In genomic region chr20:62354031-62354808, GRCh38 we compare ENCODE assay signal across 17 cellular contexts. TPM values are rescaled to one million over a fixed set of nuclear protein-coding genes. Genes with fewer than 3 reads are reported as not detected.
A peak's percentile ranks its signal among the peaks of the same experiment; 100 is the strongest.
DNase-seq lines count a peak whose midpoint lies in the region; ATAC-seq and TF ChIP-seq lines count a peak whose summit lies in the region.
"Had no signal": no experiment of that assay in that cellular context is flagged by ENCODE, and none has a peak within 500 bp of the region (broad histone marks: within the 10 kb centered on the region; RNA-seq: fewer than 3 reads in every experiment).

No MANE protein-coding gene starts in this region.

- no peak for ATAC-seq in upper lobe of right lung
- ATAC-seq: GM12878 had no signal

- H3K36me3 ChIP-seq in mesenchymal stem cell (ENCODE audit: control insufficient read depth in 1 of 2, insufficient read depth in 2 of 2, low read depth in 1 of 2, low read length in 2 of 2) (peaks cover 9 to 89% of the 10 kb centered on the region in 2 experiments), upper lobe of right lung (peaks cover 11% of the 10 kb centered on the region)
- H3K36me3 ChIP-seq: ovary had no signal

- H2AFZ ChIP-seq in mesenchymal stem cell (ENCODE audit: low read depth, low read length) = no peak overlapping the region

- H2BK12ac ChIP-seq in mesenchymal stem cell (ENCODE audit: low read length in 2 of 2) = no peak overlapping the region

- peaks cover 19% of the 10 kb centered on the region for H3K79me1 ChIP-seq in mesenchymal stem cell (replicated peaks; ENCODE audit: low read length, poor library complexity, severe bottlenecking)

- H3K4ac ChIP-seq in mesenchymal stem cell (ENCODE audit: low read depth in 1 of 2, low read length in 2 of 2) = no peak overlapping the region

- peak overlapping the region in 1 of 2 experiments; percentile 7 for H3K14ac ChIP-seq in mesenchymal stem cell (ENCODE audit: low read length in 2 of 2)

- no peak overlapping the region for H2BK15ac ChIP-seq in mesenchymal stem cell (ENCODE audit: low read depth, poor library complexity, severe bottlenecking)

- no peak overlapping the region for H3K4me2 ChIP-seq in mesenchymal stem cell (ENCODE audit: low read length, poor library complexity, severe bottlenecking)

- H3K23ac ChIP-seq in mesenchymal stem cell (ENCODE audit: low read length in 2 of 2) = no peak overlapping the region

- H3K27me3 ChIP-seq in mesenchymal stem cell (ENCODE audit: control insufficient read depth in 1 of 2, insufficient read depth in 1 of 2, low read length in 2 of 2) = no peaks in the 10 kb centered on the region
- H3K27me3 ChIP-seq in upper lobe of right lung = no peaks in the 10 kb centered on the region
- H3K27me3 ChIP-seq: ovary had no signal

- peak overlapping the region in 1 of 2 experiments; percentile 61 for H3K18ac ChIP-seq in mesenchymal stem cell (ENCODE audit: low read depth in 1 of 2, low read length in 2 of 2)

- no peak overlapping the region for H3K4me3 ChIP-seq in mesenchymal stem cell (ENCODE audit: insufficient read depth in 1 of 2, low read depth in 1 of 2, low read length in 2 of 2)
- H3K4me3 ChIP-seq in upper lobe of right lung = no peak overlapping the region
- H3K4me3 ChIP-seq: GM12878, ovary had no signal

- 74% methylated on average over 14 of the region's 14 CpGs for WGBS in mesenchymal stem cell

- H3K4me1 ChIP-seq in mesenchymal stem cell (ENCODE audit: control insufficient read depth, insufficient read depth, low read depth, low read length) (peaks cover 87% of the 10 kb centered on the region), upper lobe of right lung (peaks cover 58% of the 10 kb centered on the region)

- H3K9me3 ChIP-seq in mesenchymal stem cell (ENCODE audit: control insufficient read depth, low read length) (peaks cover 2% of the 10 kb centered on the region), upper lobe of right lung (no peaks in the 10 kb centered on the region)
- H3K9me3 ChIP-seq: ovary had no signal

- TF ChIP-seq EP300 in Ishikawa (IDR thresholded peaks at IDR 0.05; ENCODE audit: borderline replicate concordance) = 0 out of 2 replicates have a peak, but pooled peaks have one; percentile 7

- TF ChIP-seq RAD21 in Ishikawa (IDR thresholded peaks at IDR 0.05; ENCODE audit: low read depth) = no peak

- TF ChIP-seq CTCF in upper lobe of right lung (IDR thresholded peaks at IDR 0.05) = no peak
- no peak for TF ChIP-seq CTCF in GM20000 (IDR thresholded peaks at IDR 0.05; ENCODE audit: extremely low read depth, missing control alignments)

- H4K91ac ChIP-seq in mesenchymal stem cell (ENCODE audit: low read length) = no peak overlapping the region

- peak overlapping the region; percentile 71 for H2BK5ac ChIP-seq in mesenchymal stem cell (ENCODE audit: low read depth, low read length, poor library complexity, severe bottlenecking)

- H3K27ac ChIP-seq in epithelial cell of prostate (peak overlapping the region; percentile 60), mesenchymal stem cell (ENCODE audit: low read length, poor library complexity, severe bottlenecking) (peak overlapping the region; percentile 96), upper lobe of right lung (peak overlapping the region; percentile 83)

- no peak for DNase-seq in epithelial cell of prostate (ENCODE audit: low read depth, low spot score)
- DNase-seq in mesenchymal stem cell = no peak
- DNase-seq in upper lobe of right lung = no peak
- DNase-seq in GM20000 (ENCODE audit: low spot score) = no peak
- DNase-seq in AG08395 (ENCODE audit: low spot score) = no peak
- DNase-seq in SIG-M5 treated with dmso at 0.1 percent for 504 hours (lab: John Stamatoyannopoulos, UW; ENCODE audit: unreplicated experiment) = no peak
- DNase-seq: activated CD4-positive, alpha-beta T cell treated with anti-CD3 and anti-CD28 coated beads for 48 hours; activated T-cell treated with anti-CD3 and anti-CD28 coated beads, Interleukin-2, amount 50 U/mL, for 48 hours; CD4-positive, CD25-positive, alpha-beta regulatory T cell; EL; IMR-90; NCI-H1092; NCI-H446; T-helper 2 cell had no signal

- H2BK120ac ChIP-seq in mesenchymal stem cell (ENCODE audit: low read depth, low read length) = no peak overlapping the region

- intact Hi-C loops in upper lobe of right lung (cut with DNase I) = no loop called here

- H4K8ac ChIP-seq in mesenchymal stem cell (ENCODE audit: low read length) = no peak overlapping the region

- H3K9ac ChIP-seq in mesenchymal stem cell (ENCODE audit: low read length) = no peak overlapping the region

- H2AK5ac ChIP-seq in mesenchymal stem cell (ENCODE audit: low read length, severe bottlenecking) = peak overlapping the region; percentile 100

TF ChIP-seq in Ishikawa, 13 proteins besides CTCF, POLR2A, EP300 and RAD21:
- no peak for TF ChIP-seq YY1 (IDR thresholded peaks at IDR 0.05; ENCODE audit: low read depth)
- no peak for TF ChIP-seq TCF12 (IDR thresholded peaks at IDR 0.05; ENCODE audit: low read depth)
- no peak for TF ChIP-seq CEBPB (IDR thresholded peaks at IDR 0.05)
- TF ChIP-seq USF1 (IDR thresholded peaks at IDR 0.05) = no peak
- TF ChIP-seq FOXM1 (IDR thresholded peaks at IDR 0.05; ENCODE audit: borderline replicate concordance, low read depth) = no peak
- TF ChIP-seq TAF1 (IDR thresholded peaks at IDR 0.05; ENCODE audit: low read depth) = no peak
- TF ChIP-seq EGR1 (IDR thresholded peaks at IDR 0.05) = no peak
- no peak for TF ChIP-seq TEAD4 (IDR thresholded peaks at IDR 0.05)
- no peak for TF ChIP-seq NFIC (IDR thresholded peaks at IDR 0.05)
- no peak for TF ChIP-seq ZBTB7A (IDR thresholded peaks at IDR 0.05; ENCODE audit: low read depth)
- no peak for TF ChIP-seq MAX (IDR thresholded peaks at IDR 0.05)

RNA-seq across cellular contexts. Expression of gene LAMA5, which starts 12.9 kb away (rescaled TPM):
- polyA plus RNA-seq in mesenchymal stem cell (2013, experiment 1 of 2) = 70.0 TPM
- 65.1 TPM for polyA plus RNA-seq in mesenchymal stem cell (2013, experiment 2 of 2)
- total RNA-seq in upper lobe of right lung = 279 TPM

RNA-seq across cellular contexts. Expression of gene RPS21, which starts 32.7 kb away (rescaled TPM):
- 2,383 TPM for polyA plus RNA-seq in mesenchymal stem cell (2013, experiment 1 of 2)
- polyA plus RNA-seq in mesenchymal stem cell (2013, experiment 2 of 2) = 2,319 TPM
- total RNA-seq in upper lobe of right lung = 1,050 TPM

RNA-seq across cellular contexts. Expression of gene ADRM1, which starts 51.4 kb away (rescaled TPM):
- 99.6 TPM for polyA plus RNA-seq in mesenchymal stem cell (2013, experiment 1 of 2)
- polyA plus RNA-seq in mesenchymal stem cell (2013, experiment 2 of 2) = 97.9 TPM
- 73.4 TPM for total RNA-seq in upper lobe of right lung

RNA-seq across cellular contexts. Expression of gene CABLES2, which starts 52.9 kb away (rescaled TPM):
- 5.4 TPM for polyA plus RNA-seq in mesenchymal stem cell (2013, experiment 1 of 2)
- polyA plus RNA-seq in mesenchymal stem cell (2013, experiment 2 of 2) = 5.4 TPM
- total RNA-seq in upper lobe of right lung = 4.1 TPM
